8 cellular contexts compared by ENCODE assay signal in genomic region chr9:94167055-94167346, GRCh38.
DNase-seq lines count a peak whose midpoint lies in the region; ATAC-seq, FAIRE-seq and TF ChIP-seq lines count a peak whose summit lies in the region.

No MANE protein-coding gene starts in this region.

- no peaks in the 10 kb centered on the region for H3K27me3 ChIP-seq in HepG2 (ENCODE audit: control insufficient read depth in 1 of 2, insufficient read depth in 2 of 2, low read length in 2 of 2)
- no peaks in the 10 kb centered on the region for H3K27me3 ChIP-seq in transverse colon

- peaks cover 52% of the 10 kb centered on the region for H3K79me2 ChIP-seq in HepG2 (ENCODE audit: insufficient read depth, low read length)

- DNase-seq in AG10803 (ENCODE audit: low read depth) (no peak), HepG2 (ENCODE audit: low spot score) (peak; percentile 79), transverse colon (no peak), DMS79 treated with DMSO at 0.1 percent for 48 hours (lab: John Stamatoyannopoulos, UW) (no peak), NCI-H2107 treated with DMSO at 0.1 percent for 48 hours (lab: John Stamatoyannopoulos, UW; ENCODE audit: unreplicated experiment) (no peak), EL (no peak)

- peak overlapping the region; percentile 91 for H3K9ac ChIP-seq in HepG2 (ENCODE audit: insufficient read depth, low read depth, low read length)

- ATAC-seq in HepG2 = peak; percentile 51

- POLR2A ChIA-PET in HEK293 (lab: Yijun Ruan, JAX) (interaction anchor here (1.1 to 2.4 kb wide), 5 partner anchors 9 to 103 kb away, joined by 3 to 8 read pairs (median 8); no protein-coding TSS in a partner anchor), HepG2 (lab: Yijun Ruan, JAX) (interaction anchor here (1.4 to 2.0 kb wide), 4 partner anchors 10 to 868 kb away, joined by 3 to 19 read pairs (median 4); no protein-coding TSS in a partner anchor)

- peaks cover 52% of the 10 kb centered on the region for H4K20me1 ChIP-seq in HepG2 (ENCODE audit: insufficient read depth, low read length)

- H3K4me2 ChIP-seq in HepG2 (ENCODE audit: low read depth, low read length) = peak overlapping the region; percentile 70

- TF ChIP-seq CTCF in AG10803 (conservative IDR thresholded peaks at IDR 0.05; ENCODE audit: low read length) = peak; percentile 40; the same call in 1 of the 2 replicates
- TF ChIP-seq CTCF in HEK293 (tag by site-specific recombination; IDR thresholded peaks at IDR 0.05) = no peak
- TF ChIP-seq CTCF in HepG2 (CRISPR knock-in tag; IDR thresholded peaks at IDR 0.05) = no peak
- TF ChIP-seq CTCF in transverse colon (IDR thresholded peaks at IDR 0.05) = peak in 1 of 5 experiments; percentile 15

- intact Hi-C loops in HepG2 (cut with micrococcal nuclease; ENCODE audit: unreplicated experiment) = loop anchor here (5.0 kb wide), 1 partner anchor 100 kb away; no protein-coding TSS in a partner anchor
- intact Hi-C loops in transverse colon (cut with DNase I; ENCODE audit: low total_unique reads) = no loop called here

- WGBS in adipose tissue, 3 donors = 0 to 1% (median 0%) methylated on average over 17 to 19 of the region's 19 CpGs
- WGBS in HepG2 (ENCODE audit: low lambda C conversion rate) = 0% methylated on average over 6 of the region's 19 CpGs
- 1% methylated on average over 19 of the region's 19 CpGs; no CpG with 5 or more reads in 1 of the 2 donors for WGBS in transverse colon (ENCODE audit: low coverage in 1 of 2), 2 donors

- TF ChIP-seq POLR2A in HepG2 (IDR thresholded peaks at IDR 0.05; ENCODE audit: insufficient read depth in 1 of 2, low read depth in 2 of 2, low read length in 2 of 2) = peak in 1 of 2 experiments; percentile 75; a peak in 2 of 4 replicates
- peak; percentile 80 for TF ChIP-seq POLR2A in transverse colon (IDR thresholded peaks at IDR 0.05)

- H3K36me3 ChIP-seq in HEK293 (ENCODE audit: control insufficient read depth in 2 of 2, insufficient read depth in 1 of 2, low read length in 2 of 2) (peaks cover 0 to 9% of the 10 kb centered on the region in 2 experiments; a peak in 1 of 3 replicates), HepG2 (replicated peaks in 1 of 2; ENCODE audit: control insufficient read depth in 1 of 2, insufficient read depth in 2 of 2, low read length in 2 of 2) (no peaks in the 10 kb centered on the region), transverse colon (no peaks in the 10 kb centered on the region)

- peaks cover 2% of the 10 kb centered on the region; the same call in 1 of the 2 replicates for H3K4me1 ChIP-seq in HEK293 (ENCODE audit: control insufficient read depth, insufficient read depth, low read length)
- H3K4me1 ChIP-seq in HepG2 (ENCODE audit: insufficient read depth, low read length) = peaks cover 53% of the 10 kb centered on the region
- H3K4me1 ChIP-seq in transverse colon = peaks cover 5 to 48% (median 46%) of the 10 kb centered on the region in 4 donors

- peak overlapping the region; percentile 84 for H3K4me3 ChIP-seq in AG10803 (ENCODE audit: low read length)
- H3K4me3 ChIP-seq in HEK293 (ENCODE audit: low read depth, low read length) = peak overlapping the region; percentile 80
- peak overlapping the region; percentile 82 to 93 (median 83) for H3K4me3 ChIP-seq in HepG2 (replicated peaks in 1 of 3; ENCODE audit: insufficient read depth in 1 of 3, low read depth in 2 of 3, low read length in 3 of 3)
- peak overlapping the region; percentile 37 to 96 (median 84) for H3K4me3 ChIP-seq in transverse colon

- TF ChIP-seq EP300 in HepG2 (IDR thresholded peaks at IDR 0.05; ENCODE audit: low read depth in 2 of 2, low read length in 2 of 2) (no peak), HepG2 (CRISPR knock-in tag; IDR thresholded peaks at IDR 0.05; ENCODE audit: borderline replicate concordance) (no peak), transverse colon (IDR thresholded peaks at IDR 0.05; ENCODE audit: low read depth) (no peak)

- BruUV-seq in HepG2 (replicated peaks; lab: Mats Ljungman, UMichigan) = no TSS peak

- CTCF ChIA-PET in HEK293 (lab: Yijun Ruan, JAX) (interaction anchor here (1.1 kb wide), 1 partner anchor 46 kb away, joined by 4 read pairs; no protein-coding TSS in a partner anchor), HepG2 (lab: Yijun Ruan, JAX; ENCODE audit: low intra/inter-chr PET ratio, low total read pairs) (no interaction called here)

- TF ChIP-seq RAD21 in HepG2 (CRISPR knock-in tag; IDR thresholded peaks at IDR 0.05) = no peak; the same call in 1 of the 2 replicates

- peak; percentile 55 for FAIRE-seq in HepG2 (lab: Jason Lieb, UNC)

- H2AFZ ChIP-seq in HepG2 (ENCODE audit: low read length) = no peak overlapping the region

- H3K27ac ChIP-seq in HEK293 (ENCODE audit: extremely low read depth, low read depth, low read length) = peak overlapping the region; percentile 83
- peak overlapping the region; percentile 45 for H3K27ac ChIP-seq in adipose tissue (ENCODE audit: low read depth, low read length)
- H3K27ac ChIP-seq in HepG2 (ENCODE audit: extremely low read length, insufficient read depth, low read length) = peak overlapping the region; percentile 99
- H3K27ac ChIP-seq in transverse colon = peak overlapping the region; percentile 99 to 100 (median 100)

- in situ Hi-C loops in HepG2 (cut with HindIII; ENCODE audit: extremely low pct_ligation_motif_present, low pct_unique_long_range_greater_than_20kb) (no loop called here), transverse colon (cut with MboI; ENCODE audit: low pct_ligation_motif_present in 1 of 4, low pct_unique_long_range_greater_than_20kb in 1 of 4, low sequenced_read_pairs in 3 of 4) (no loop called here)

- H3K9me3 ChIP-seq in HEK293 (ENCODE audit: control insufficient read depth, insufficient read depth, low read depth, low read length) = no peaks in the 10 kb centered on the region
- no peaks in the 10 kb centered on the region for H3K9me3 ChIP-seq in HepG2 (ENCODE audit: low read length)
- no peaks in the 10 kb centered on the region for H3K9me3 ChIP-seq in transverse colon

TF ChIP-seq in HEK293, 187 proteins besides CTCF, POLR2A, EP300 and RAD21 (continues in another document):
- TF ChIP-seq ZBTB8A (tag by site-specific recombination; IDR thresholded peaks at IDR 0.05) (peak; percentile 30; the same call in 1 of the 2 replicates), EGR2 (tag by site-specific recombination; IDR thresholded peaks at IDR 0.05; ENCODE audit: low read depth) (no peak), FEZF1 (tag by site-specific recombination; IDR thresholded peaks at IDR 0.05) (peak; percentile 81), ZSCAN30 (tag by site-specific recombination; IDR thresholded peaks at IDR 0.05) (peak; percentile 62), ZBTB21 (tag by site-specific recombination; IDR thresholded peaks at IDR 0.05) (no peak), ZSCAN23 (tag by site-specific recombination; IDR thresholded peaks at IDR 0.05) (no peak), ZNF707 (tag by site-specific recombination; IDR thresholded peaks at IDR 0.05) (no peak), ZNF654 (tag by site-specific recombination; IDR thresholded peaks at IDR 0.05; ENCODE audit: low read depth) (no peak), GLIS2 (tag by site-specific recombination; IDR thresholded peaks at IDR 0.05) (0 out of 2 replicates have a peak, but pooled peaks have one; percentile 15), ZBTB1 (tag by site-specific recombination; IDR thresholded peaks at IDR 0.05) (no peak), ZNF549 (tag by site-specific recombination; IDR thresholded peaks at IDR 0.05) (no peak)

TF ChIP-seq in HepG2, 621 proteins besides CTCF, POLR2A, EP300 and RAD21 (continues in another document):
- TF ChIP-seq NFKBIZ (CRISPR knock-in tag; IDR thresholded peaks at IDR 0.05) (no peak), HNF4G (IDR thresholded peaks at IDR 0.05; ENCODE audit: borderline replicate concordance, low read depth, low read length) (peak; percentile 53; the same call in 1 of the 2 replicates), HNF4G (CRISPR knock-in tag; IDR thresholded peaks at IDR 0.05; ENCODE audit: borderline replicate concordance, low read depth) (no peak), SMYD3 (CRISPR knock-in tag; IDR thresholded peaks at IDR 0.05) (no peak), REXO4 (CRISPR knock-in tag; IDR thresholded peaks at IDR 0.05; ENCODE audit: borderline replicate concordance) (no peak), HINFP (CRISPR knock-in tag; IDR thresholded peaks at IDR 0.05; ENCODE audit: low read depth) (0 out of 2 replicates have a peak, but pooled peaks have one; percentile 35), MAFK (conservative IDR thresholded peaks at IDR 0.05 in 1 of 2, IDR thresholded peaks at IDR 0.05 in 1 of 2; ENCODE audit: low read length in 2 of 2) (0 out of 4 replicates have a peak, but pooled peaks of 1 of the 2 experiments have one; percentile 5), GZF1 (CRISPR knock-in tag; IDR thresholded peaks at IDR 0.05) (peak; percentile 79; the same call in 1 of the 2 replicates), E2F2 (CRISPR knock-in tag; IDR thresholded peaks at IDR 0.05; ENCODE audit: borderline replicate concordance) (0 out of 2 replicates have a peak, but pooled peaks have one; percentile 19), KDM2A (CRISPR knock-in tag; IDR thresholded peaks at IDR 0.05; ENCODE audit: borderline replicate concordance, low read depth) (0 out of 2 replicates have a peak, but pooled peaks have one; percentile 73)

Comparison
In these comparisons a context has a peak if more than half of its experiments do, and no peak if none do; other contexts are left out.
1. H3K27ac ChIP-seq: peak in every context shown above with its lines; median percentile 100 in transverse colon; 99 in HepG2; 83 in HEK293; 45 in adipose tissue.